ENCODE assay signal across 30 cellular contexts in genomic region chr10:72550239-72550638, GRCh38.
"Had no signal": no experiment of that assay in that cellular context is flagged by ENCODE, and none has a peak within 500 bp of the region (broad histone marks: within the 10 kb centered on the region; RNA-seq: fewer than 3 reads in every experiment).

No MANE protein-coding gene starts in this region.

- H3K4me3 Mint-ChIP-seq: activated CD4-positive, alpha-beta memory T cell treated with anti-CD3 and anti-CD28 coated beads for 36 hours; activated CD4-positive, alpha-beta T cell treated with anti-CD3 and anti-CD28 coated beads, Interleukin-2, amount 10 ng/mL, durations not matched to agents 24 days and 14 days; activated T-cell treated with anti-CD3 and anti-CD28 coated beads, Interleukin-2, amount 50 U/mL, for 24 hours; dendritic cell treated with granulocyte-macrophage colony-stimulating factor and Interleukin-4, amounts not matched to agents 40 ng/mL and 50 ng/mL, for 4 days; endodermal cell; nephron; stimulated activated naive CD8-positive, alpha-beta T cell treated with anti-CD3 and anti-CD28 coated beads, Interleukin-15, Interleukin-2, amounts not matched to agents 100 ng/mL and 50 ng/mL, for 24 hours; T-helper 17 cell had no signal

- H3K27me3 Mint-ChIP-seq: activated CD4-positive, alpha-beta memory T cell treated with anti-CD3 and anti-CD28 coated beads for 36 hours; activated CD4-positive, alpha-beta T cell treated with anti-CD3 and anti-CD28 coated beads, Interleukin-2, amount 10 ng/mL, durations not matched to agents 24 days and 14 days; activated T-cell treated with anti-CD3 and anti-CD28 coated beads, Interleukin-2, amount 50 U/mL, for 24 hours; dendritic cell treated with granulocyte-macrophage colony-stimulating factor and Interleukin-4, amounts not matched to agents 40 ng/mL and 50 ng/mL, for 4 days; stimulated activated naive CD8-positive, alpha-beta T cell treated with anti-CD3 and anti-CD28 coated beads, Interleukin-15, Interleukin-2, amounts not matched to agents 100 ng/mL and 50 ng/mL, for 24 hours; T-helper 17 cell had no signal

- H3K4me1 Mint-ChIP-seq: activated CD4-positive, alpha-beta T cell treated with anti-CD3 and anti-CD28 coated beads, Interleukin-2, amount 10 ng/mL, durations not matched to agents 24 days and 14 days; T-helper 17 cell had no signal

- DNase-seq: activated CD4-positive, alpha-beta memory T cell treated with anti-CD3 and anti-CD28 coated beads for 36 hours; activated CD4-positive, alpha-beta T cell treated with anti-CD3 and anti-CD28 coated beads, Interleukin-2, amount 10 ng/mL, durations not matched to agents 24 days and 14 days; activated CD4-positive, CD25-positive, alpha-beta regulatory T cell treated with anti-CD3 and anti-CD28 coated beads, Interleukin-2, amount 50 U/mL, for 72 hours; activated CD8-positive, alpha-beta memory T cell treated with anti-CD3 and anti-CD28 coated beads, Interleukin-2, amount 50 U/mL, for 4 hours; activated gamma-delta T cell; activated naive CD4-positive, alpha-beta T cell treated with anti-CD3 and anti-CD28 coated beads, Interleukin-2, amount 50 U/mL, for 16 hours; activated T-cell treated with anti-CD3 and anti-CD28 coated beads, Interleukin-2, amount 50 U/mL, for 24 hours; amygdala; central memory CD4-positive, alpha-beta T cell; endodermal cell; islet precursor cell; left ventricle myocardium inferior; pancreas; retina; stimulated activated CD4-positive, alpha-beta T cell treated with anti-CD3 and anti-CD28 coated beads, Interleukin-12 subunit alpha, Interleukin-12 subunit beta, amount 100 ng/mL, for 4 hours; stimulated activated CD4-positive, alpha-beta T cell treated with anti-CD3 and anti-CD28 coated beads, Interleukin-4, amount 100 ng/mL, for 1 hour; T-helper 17 cell; T1000; trophoblast cell; uterus had no signal

- H3K27ac ChIP-seq: epithelial cell of prostate, hepatocyte, left ventricle myocardium inferior, pancreas, prostate gland, skin epidermis, thoracic aorta, uterus had no signal

- H3K27ac Mint-ChIP-seq: activated CD4-positive, alpha-beta memory T cell treated with anti-CD3 and anti-CD28 coated beads for 36 hours; activated CD4-positive, alpha-beta T cell treated with anti-CD3 and anti-CD28 coated beads, Interleukin-2, amount 10 ng/mL, durations not matched to agents 24 days and 14 days; activated T-cell treated with anti-CD3 and anti-CD28 coated beads, Interleukin-2, amount 50 U/mL, for 24 hours; dendritic cell treated with granulocyte-macrophage colony-stimulating factor and Interleukin-4, amounts not matched to agents 40 ng/mL and 50 ng/mL, for 4 days; endodermal cell; nephron; stimulated activated naive CD8-positive, alpha-beta T cell treated with anti-CD3 and anti-CD28 coated beads, Interleukin-15, Interleukin-2, amounts not matched to agents 100 ng/mL and 50 ng/mL, for 24 hours; T-helper 17 cell had no signal

- H3K36me3 ChIP-seq: prostate gland, uterus had no signal

- FAIRE-seq: frontal cortex, pancreas had no signal

- H3K27me3 ChIP-seq: hepatocyte, pancreas, uterus had no signal

- H3K4me1 ChIP-seq: left ventricle myocardium inferior, pancreas, prostate gland had no signal

- ATAC-seq: pancreas, sciatic nerve, T-helper 17 cell had no signal

- H3K9me3 ChIP-seq: left ventricle myocardium inferior, pancreas, prostate gland, thoracic aorta, uterus had no signal

- H3K4me3 ChIP-seq: hepatocyte, left ventricle myocardium inferior, pancreas, prostate gland, skin epidermis, thoracic aorta, uterus had no signal

- H3K9me3 Mint-ChIP-seq: activated CD4-positive, alpha-beta memory T cell treated with anti-CD3 and anti-CD28 coated beads for 36 hours; activated CD4-positive, alpha-beta T cell treated with anti-CD3 and anti-CD28 coated beads, Interleukin-2, amount 10 ng/mL, durations not matched to agents 24 days and 14 days; activated T-cell treated with anti-CD3 and anti-CD28 coated beads, Interleukin-2, amount 50 U/mL, for 24 hours; dendritic cell treated with granulocyte-macrophage colony-stimulating factor and Interleukin-4, amounts not matched to agents 40 ng/mL and 50 ng/mL, for 4 days; endodermal cell; nephron; stimulated activated naive CD8-positive, alpha-beta T cell treated with anti-CD3 and anti-CD28 coated beads, Interleukin-15, Interleukin-2, amounts not matched to agents 100 ng/mL and 50 ng/mL, for 24 hours had no signal
